In the genomic region with DNA sequence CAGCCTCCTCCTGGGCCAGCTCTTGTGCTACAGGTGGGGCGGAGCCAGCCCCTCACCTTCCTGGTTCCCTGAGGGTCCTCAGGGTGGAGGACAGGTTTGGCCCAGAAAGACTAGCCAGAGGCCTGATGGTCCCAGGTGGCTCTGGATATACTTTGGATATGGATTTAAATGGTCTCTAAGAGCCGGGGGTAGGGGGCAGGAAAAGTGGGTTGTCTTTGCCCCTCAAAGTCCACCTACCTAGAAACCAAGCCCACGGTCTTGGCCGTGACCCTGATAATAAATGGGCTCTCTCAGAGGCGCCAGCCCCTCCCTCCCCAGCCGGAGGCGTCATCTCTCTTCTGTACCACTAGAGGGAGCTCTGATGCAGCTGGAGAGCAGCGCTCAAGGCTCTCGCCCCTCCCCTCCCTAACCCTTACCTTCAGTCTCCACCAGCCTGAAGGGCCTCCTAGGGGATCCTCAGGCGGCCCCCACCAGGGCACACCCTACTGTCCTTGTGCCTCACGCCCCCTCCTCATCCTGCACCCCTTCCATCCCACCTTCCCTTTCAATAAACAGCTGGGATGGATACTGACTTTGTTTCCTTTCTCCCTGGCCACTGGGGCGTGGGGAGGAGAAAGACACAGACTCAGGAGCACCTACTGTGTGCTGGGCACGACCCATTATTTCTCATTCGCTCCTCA, we compare ENCODE assay signal across 8 cellular contexts. TPM values are rescaled to one million over a fixed set of nuclear protein-coding genes. Genes with fewer than 3 reads are reported as not detected.
DNase-seq lines count a peak whose midpoint lies in the region; ATAC-seq and TF ChIP-seq lines count a peak whose summit lies in the region.

No MANE protein-coding gene starts in this region.

- WGBS in heart left ventricle, 4 donors, result 13 to 20% (median 18%) methylated on average over 14 of the region's 14 CpGs

- H3K9me3 Mint-ChIP-seq in activated naive CD4-positive, alpha-beta T cell treated with anti-CD3 and anti-CD28 coated beads, Interleukin-2, amount 50 U/mL, for 72 hours, result no peaks in the 10 kb centered on the region

- TF ChIP-seq POLR2A in heart left ventricle (IDR thresholded peaks at IDR 0.05), result no peak

- H3K27me3 ChIP-seq in heart left ventricle, result no peaks in the 10 kb centered on the region

- H3K27ac Mint-ChIP-seq in activated naive CD4-positive, alpha-beta T cell treated with anti-CD3 and anti-CD28 coated beads, Interleukin-2, amount 50 U/mL, for 72 hours, result no peak overlapping the region

- H3K27ac ChIP-seq in heart left ventricle, result no peak overlapping the region

- DNase-seq in GF-D8 (lab: John Stamatoyannopoulos, UW) (peak; percentile 29), HEK293T (ENCODE audit: extremely low spot score) (peak; percentile 89), NCI-H1105 (lab: John Stamatoyannopoulos, UW) (peak; percentile 72), heart left ventricle (peak; percentile 72 to 84 (median 72)), retina (peak; percentile 91)
- peak; percentile 77 to 86 for DNase-seq in activated naive CD4-positive, alpha-beta T cell treated with anti-CD3 and anti-CD28 coated beads, Interleukin-2, amount 50 U/mL, for 72 hours (ENCODE audit: low spot score in 2 of 2)

- peak; percentile 93 to 98 (median 96) for TF ChIP-seq CTCF in heart left ventricle (IDR thresholded peaks at IDR 0.05)

- CTCF ChIA-PET in HEK293T (lab: Yijun Ruan, JAX), result interaction anchor here (0.5 to 2.5 kb wide), 7 partner anchors 26 to 220 kb away, joined by 3 to 13 read pairs (median 3); partner anchors contain the start of gene TRIB3

- no peaks in the 10 kb centered on the region for H3K36me3 Mint-ChIP-seq in activated naive CD4-positive, alpha-beta T cell treated with anti-CD3 and anti-CD28 coated beads, Interleukin-2, amount 50 U/mL, for 72 hours

- no peaks in the 10 kb centered on the region for H3K9me3 ChIP-seq in heart left ventricle

- peak; percentile 96 for ATAC-seq in SK-N-SH treated with all-trans-retinoic acid at 6 μM for 48 hours
- ATAC-seq in activated naive CD4-positive, alpha-beta T cell treated with anti-CD3 and anti-CD28 coated beads, Interleukin-2, amount 50 U/mL, for 72 hours, result peak; percentile 98 to 99
- peak; percentile 85 to 95 (median 90) for ATAC-seq in heart left ventricle
- ATAC-seq in GM18870 (IDR thresholded peaks at IDR 0.05; ENCODE audit: unreplicated experiment), result no peak

- H3K4me3 ChIP-seq in heart left ventricle, result no peak overlapping the region

- H3K36me3 ChIP-seq in heart left ventricle, result peaks cover 0 to 36% (median 4%) of the 10 kb centered on the region in 9 donors

- peaks cover 0 to 8% (median 0%) of the 10 kb centered on the region in 12 donors for H3K4me1 ChIP-seq in heart left ventricle

- intact Hi-C loops in heart left ventricle (cut with DNase I), result loop anchor here (1.0 to 10.0 kb wide), 18 partner anchors 52 to 390 kb away; partner anchors contain the start of genes CSNK2A1 (in 1 of the 10), RBCK1 (in 1 of the 10), SRXN1 (in 1 of the 10) and TBC1D20 (in 1 of the 10)

- POLR2A ChIA-PET in HEK293T (lab: Yijun Ruan, JAX), result interaction anchor here (1.0 to 1.1 kb wide), 2 partner anchors 26 to 53 kb away, joined by 3 read pairs; partner anchors contain the start of gene TRIB3

TF ChIP-seq in HEK293T, 16 proteins besides CTCF, POLR2A, EP300 and RAD21:
- no peak for TF ChIP-seq HDGF (IDR thresholded peaks at IDR 0.05; ENCODE audit: borderline replicate concordance)
- TF ChIP-seq ELF4 (IDR thresholded peaks at IDR 0.05), result no peak
- no peak for TF ChIP-seq ARNT (IDR thresholded peaks at IDR 0.05)
- TF ChIP-seq TARDBP (IDR thresholded peaks at IDR 0.05), result no peak
- TF ChIP-seq SP1 (IDR thresholded peaks at IDR 0.05), result no peak
- no peak for TF ChIP-seq BHLHE40 (IDR thresholded peaks at IDR 0.05; ENCODE audit: borderline replicate concordance)
- TF ChIP-seq, protein P1, sequence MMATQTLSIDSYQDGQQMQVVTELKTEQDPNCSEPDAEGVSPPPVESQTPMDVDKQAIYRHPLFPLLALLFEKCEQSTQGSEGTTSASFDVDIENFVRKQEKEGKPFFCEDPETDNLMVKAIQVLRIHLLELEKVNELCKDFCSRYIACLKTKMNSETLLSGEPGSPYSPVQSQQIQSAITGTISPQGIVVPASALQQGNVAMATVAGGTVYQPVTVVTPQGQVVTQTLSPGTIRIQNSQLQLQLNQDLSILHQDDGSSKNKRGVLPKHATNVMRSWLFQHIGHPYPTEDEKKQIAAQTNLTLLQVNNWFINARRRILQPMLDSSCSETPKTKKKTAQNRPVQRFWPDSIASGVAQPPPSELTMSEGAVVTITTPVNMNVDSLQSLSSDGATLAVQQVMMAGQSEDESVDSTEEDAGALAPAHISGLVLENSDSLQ (IDR thresholded peaks at IDR 0.05), result no peak
- no peak for TF ChIP-seq FOXA1 (IDR thresholded peaks at IDR 0.05)
- TF ChIP-seq CTBP1 (IDR thresholded peaks at IDR 0.05; ENCODE audit: borderline replicate concordance), result no peak
- no peak for TF ChIP-seq SUZ12 (IDR thresholded peaks at IDR 0.05)
- TF ChIP-seq L3MBTL2 (conservative IDR thresholded peaks at IDR 0.05), result no peak
- no peak for TF ChIP-seq FOXM1 (IDR thresholded peaks at IDR 0.05; ENCODE audit: borderline replicate concordance)
- no peak for TF ChIP-seq ZNF384 (IDR thresholded peaks at IDR 0.05)
- TF ChIP-seq NFRKB (IDR thresholded peaks at IDR 0.05), result no peak
- TF ChIP-seq FOXK2 (IDR thresholded peaks at IDR 0.05), result no peak
- no peak for TF ChIP-seq LEF1 (IDR thresholded peaks at IDR 0.05; ENCODE audit: borderline replicate concordance)

TF ChIP-seq in SK-N-SH treated with all-trans-retinoic acid at 6 μM for 48 hours, 23 proteins besides CTCF, POLR2A, EP300 and RAD21:
- TF ChIP-seq PATZ1 (CRISPR knock-in tag; IDR thresholded peaks at IDR 0.05; ENCODE audit: borderline replicate concordance) (0 out of 2 replicates have a peak, but pooled peaks have one; percentile 24), ZNF70 (CRISPR knock-in tag; IDR thresholded peaks at IDR 0.05) (peak; percentile 79), OSR1 (CRISPR knock-in tag; IDR thresholded peaks at IDR 0.05) (no peak)
TF ChIP-seq in SK-N-SH treated with all-trans-retinoic acid at 6 μM for 48 hours: peak in this region for 2.

RNA-seq across cellular contexts. Expression of gene NRSN2, which starts 7.5 kb away (rescaled TPM):
- 1 to 10 TPM; 4.2 to 8.5 TPM for total RNA-seq in activated naive CD4-positive, alpha-beta T cell treated with anti-CD3 and anti-CD28 coated beads, Interleukin-2, amount 50 U/mL, for 72 hours
- total RNA-seq in heart left ventricle, result 10 to 100 TPM; 13.8 to 49.5 (median 23.4) TPM
- polyA plus RNA-seq in heart left ventricle, result 10 to 100 TPM; 32.4 to 33.2 TPM

RNA-seq across cellular contexts. Expression of gene TRIB3, which starts 26.1 kb away (rescaled TPM):
- 10 to 100 TPM; 31.3 to 39.4 TPM for total RNA-seq in activated naive CD4-positive, alpha-beta T cell treated with anti-CD3 and anti-CD28 coated beads, Interleukin-2, amount 50 U/mL, for 72 hours
- 1 to 10 TPM in 7 of 9 donors, under 1 TPM in 2; 0.47 to 4.9 (median 1.2) TPM for total RNA-seq in heart left ventricle
- polyA plus RNA-seq in heart left ventricle, result 1 to 10 TPM in 1 of 2 donors, under 1 TPM in 1; 0.61 to 5.9 TPM

RNA-seq across cellular contexts. Expression of gene SOX12, which starts 29.1 kb away (rescaled TPM):
- 10 to 100 TPM in 1 of 2 donors, 1 to 10 TPM in 1; 4.9 to 11.8 TPM for total RNA-seq in activated naive CD4-positive, alpha-beta T cell treated with anti-CD3 and anti-CD28 coated beads, Interleukin-2, amount 50 U/mL, for 72 hours
- 10 to 100 TPM in 7 of 9 donors, 1 to 10 TPM in 2; 6.9 to 19.9 (median 11.5) TPM for total RNA-seq in heart left ventricle
- 1 to 10 TPM; 5.4 to 7.2 TPM for polyA plus RNA-seq in heart left ventricle

RNA-seq across cellular contexts. Expression of gene RBCK1, which starts 53.7 kb away (rescaled TPM):
- total RNA-seq in activated naive CD4-positive, alpha-beta T cell treated with anti-CD3 and anti-CD28 coated beads, Interleukin-2, amount 50 U/mL, for 72 hours, result 100 to 1,000 TPM; 113 to 150 TPM
- total RNA-seq in heart left ventricle, result 10 to 100 TPM; 37.0 to 77.7 (median 47.1) TPM
- 10 to 100 TPM; 50.6 to 60.9 TPM for polyA plus RNA-seq in heart left ventricle

RNA-seq across cellular contexts. Expression of gene ZCCHC3, which starts 57.1 kb away (rescaled TPM):
- total RNA-seq in activated naive CD4-positive, alpha-beta T cell treated with anti-CD3 and anti-CD28 coated beads, Interleukin-2, amount 50 U/mL, for 72 hours, result 10 to 100 TPM; 15.4 to 17.0 TPM
- 10 to 100 TPM in 5 of 9 donors, 1 to 10 TPM in 4; 6.9 to 15.3 (median 11.4) TPM for total RNA-seq in heart left ventricle
- 1 to 10 TPM; 9.2 to 9.3 TPM for polyA plus RNA-seq in heart left ventricle

Comparison
In these comparisons a context has a peak if more than half of its experiments do, and no peak if none do; other contexts are left out.
1. DNase-seq: peak in every context shown above with its lines; median percentile 91 in retina; 89 in HEK293T; 82 in activated naive CD4-positive, alpha-beta T cell treated with anti-CD3 and anti-CD28 coated beads, Interleukin-2, amount 50 U/mL, for 72 hours; 72 in NCI-H1105; 72 in heart left ventricle; 29 in GF-D8.
2. RNA of gene TRIB3, which starts 26.1 kb away (total RNA-seq): 31.3 to 39.4 TPM in activated naive CD4-positive, alpha-beta T cell treated with anti-CD3 and anti-CD28 coated beads, Interleukin-2, amount 50 U/mL, for 72 hours; 0.47 to 4.9 TPM in heart left ventricle; every median in the first group is over 4 times any median in the second.